1 cellular context compared by ENCODE assay signal in the genomic region with DNA sequence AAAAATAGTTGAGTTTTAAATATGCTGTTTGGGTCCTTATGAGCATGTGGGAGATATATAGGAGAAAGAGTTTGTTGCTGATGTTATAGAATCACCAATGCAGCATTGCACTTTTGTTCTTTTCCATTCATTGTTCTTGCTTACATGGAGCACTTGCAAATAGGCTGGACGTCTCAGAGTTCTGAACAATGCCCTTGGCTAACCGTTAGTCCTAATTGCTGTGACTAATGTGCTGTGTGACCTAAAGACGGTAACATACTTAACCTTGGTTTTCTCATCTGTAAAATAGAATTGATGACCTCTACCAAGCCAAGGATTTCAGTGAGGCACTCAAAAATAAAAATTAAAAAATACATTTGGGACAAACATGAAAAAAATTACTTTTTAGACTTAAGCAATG.
TF ChIP-seq lines count a peak whose summit lies in the region.

No MANE protein-coding gene starts in this region.

TF ChIP-seq in IMR-90, 13 proteins besides CTCF, POLR2A, EP300 and RAD21:
- TF ChIP-seq CEBPB (IDR thresholded peaks at IDR 0.05; ENCODE audit: low read depth, low read length) (no peak), SMC3 (IDR thresholded peaks at IDR 0.05; ENCODE audit: low read depth, low read length) (no peak), RFX5 (IDR thresholded peaks at IDR 0.05; ENCODE audit: low read depth, low read length) (no peak), MXI1 (IDR thresholded peaks at IDR 0.05; ENCODE audit: borderline replicate concordance, low read depth, low read length) (no peak), NFE2L2 (IDR thresholded peaks at IDR 0.05; ENCODE audit: low read depth, low read length) (no peak), RCOR1 (IDR thresholded peaks at IDR 0.05; ENCODE audit: insufficient replicate concordance, low read length) (no peak), MAFK (IDR thresholded peaks at IDR 0.05; ENCODE audit: low read depth, low read length) (no peak), MAZ (IDR thresholded peaks at IDR 0.05; ENCODE audit: borderline replicate concordance, low read depth, low read length) (no peak), FOS (IDR thresholded peaks at IDR 0.05; ENCODE audit: low read depth, low read length) (no peak), CHD1 (IDR thresholded peaks at IDR 0.05; ENCODE audit: low read depth, low read length) (no peak), BHLHE40 (IDR thresholded peaks at IDR 0.05; ENCODE audit: low read depth, low read length) (no peak)
- TF ChIP-seq, protein P1, sequence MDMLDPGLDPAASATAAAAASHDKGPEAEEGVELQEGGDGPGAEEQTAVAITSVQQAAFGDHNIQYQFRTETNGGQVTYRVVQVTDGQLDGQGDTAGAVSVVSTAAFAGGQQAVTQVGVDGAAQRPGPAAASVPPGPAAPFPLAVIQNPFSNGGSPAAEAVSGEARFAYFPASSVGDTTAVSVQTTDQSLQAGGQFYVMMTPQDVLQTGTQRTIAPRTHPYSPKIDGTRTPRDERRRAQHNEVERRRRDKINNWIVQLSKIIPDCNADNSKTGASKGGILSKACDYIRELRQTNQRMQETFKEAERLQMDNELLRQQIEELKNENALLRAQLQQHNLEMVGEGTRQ (IDR thresholded peaks at IDR 0.05; ENCODE audit: low read depth, low read length) = no peak
TF ChIP-seq in IMR-90: peak in this region for 0.
